Comparison of ENCODE assay signal across 8 cellular contexts in genomic region chr3:24521306-24522154, GRCh38. TPM values are rescaled to one million over a fixed set of nuclear protein-coding genes. Genes with fewer than 3 reads are reported as not detected.
DNase-seq lines count a peak whose midpoint lies in the region; TF ChIP-seq lines count a peak whose summit lies in the region.

No MANE protein-coding gene starts in this region.

- WGBS in liver = under 1% methylated on average over 86 of the region's 86 CpGs
- 0 to 1% (median 1%) methylated on average over 21 to 86 of the region's 86 CpGs for WGBS in stomach, 5 donors

- TF ChIP-seq POLR2A in stomach (IDR thresholded peaks at IDR 0.05) = no peak

- H3K27me3 ChIP-seq in liver (ENCODE audit: control insufficient read depth in 4 of 4, insufficient read depth in 4 of 4, low read length in 3 of 4) = no peaks in the 10 kb centered on the region
- peaks cover 0 to 14% (median 0%) of the 10 kb centered on the region in 3 donors for H3K27me3 ChIP-seq in stomach

- peak overlapping the region; percentile 25 to 59 for H3K27ac ChIP-seq in liver (ENCODE audit: low read depth in 1 of 2, low read length in 2 of 2)
- H3K27ac ChIP-seq in stomach = peak overlapping the region; percentile 84 to 88 (median 86)

- no peak for TF ChIP-seq EP300 in stomach (IDR thresholded peaks at IDR 0.05)

- H3K4me3 ChIP-seq in GM08714 (ENCODE audit: low read length) (peak overlapping the region; percentile 10; the same call in 1 of the 2 replicates), liver (ENCODE audit: low read depth in 1 of 3, low read length in 3 of 3) (peak overlapping the region; percentile 20 to 85 (median 50)), stomach (peak overlapping the region; percentile 67 to 75 (median 74))

- TF ChIP-seq RAD21 in liver (IDR thresholded peaks at IDR 0.05) = peak; percentile 11 to 14

- intact Hi-C loops in stomach (cut with DNase I; ENCODE audit: low total_unique reads) = no loop called here

- H3K4me1 ChIP-seq in liver (ENCODE audit: control insufficient read depth in 4 of 4, insufficient read depth in 4 of 4, low read length in 3 of 4) (peaks cover 5 to 40% (median 28%) of the 10 kb centered on the region in 4 donors), stomach (peaks cover 9 to 35% (median 24%) of the 10 kb centered on the region in 4 donors)

- H3K36me3 ChIP-seq in liver (ENCODE audit: control insufficient read depth in 4 of 4, insufficient read depth in 3 of 4, low read depth in 1 of 4, low read length in 3 of 4) (no peaks in the 10 kb centered on the region), stomach (no peaks in the 10 kb centered on the region)

- no peak for TF ChIP-seq CTCF in liver (IDR thresholded peaks at IDR 0.05; ENCODE audit: low read depth, low read length, missing input control)
- TF ChIP-seq CTCF in stomach (IDR thresholded peaks at IDR 0.05) = no peak

- H3K9me3 ChIP-seq in liver (ENCODE audit: control insufficient read depth in 4 of 4, low read length in 3 of 4) (no peaks in the 10 kb centered on the region), stomach (no peaks in the 10 kb centered on the region)

- DNase-seq in NCI-H1092 (lab: John Stamatoyannopoulos, UW) (peak; percentile 15), ecto neural progenitor cell (ENCODE audit: low spot score) (peak; percentile 61), stomach (peak; percentile 65), GF-D8 (lab: John Stamatoyannopoulos, UW) (no peak), H4 (ENCODE audit: low spot score) (no peak), middle frontal gyrus (ENCODE audit: extremely low spot score, low spot score) (no peak)

- H3K9ac ChIP-seq in liver (ENCODE audit: low read depth in 1 of 2, low read length in 2 of 2) = peak overlapping the region; percentile 33 to 53

TF ChIP-seq in liver, 16 proteins besides CTCF, POLR2A, EP300 and RAD21:
- TF ChIP-seq REST (IDR thresholded peaks at IDR 0.05) (no peak), FOXA1 (IDR thresholded peaks at IDR 0.05) (no peak), RXRA (IDR thresholded peaks at IDR 0.05) (no peak), GABPA (IDR thresholded peaks at IDR 0.05 in 1 of 2, conservative IDR thresholded peaks at IDR 0.05 in 1 of 2) (no peak), TAF1 (conservative IDR thresholded peaks at IDR 0.05) (no peak), EGR1 (IDR thresholded peaks at IDR 0.05; ENCODE audit: low read depth in 2 of 2) (no peak), ZBTB33 (IDR thresholded peaks at IDR 0.05) (no peak), MAX (IDR thresholded peaks at IDR 0.05) (no peak), HNF4A (conservative IDR thresholded peaks at IDR 0.05) (no peak), SP1 (IDR thresholded peaks at IDR 0.05) (no peak), NR2F2 (IDR thresholded peaks at IDR 0.05) (no peak), ATF3 (IDR thresholded peaks at IDR 0.05) (no peak), HNF4G (IDR thresholded peaks at IDR 0.05) (no peak), YY1 (IDR thresholded peaks at IDR 0.05) (no peak)

RNA-seq across cellular contexts. Expression of gene THRB, which starts 26.9 kb away (rescaled TPM):
- total RNA-seq in liver (10 to 100 TPM; 10.8 to 23.9 TPM), stomach (10 to 100 TPM in 4 of 5 donors, 1 to 10 TPM in 1; 6.1 to 47.3 (median 25.0) TPM)
- polyA plus RNA-seq in liver (1 to 10 TPM; 5.9 to 7.8 TPM), stomach (1 to 10 TPM; 3.6 to 7.1 (median 5.7) TPM)
- 1.2 and 4.2 TPM in 2 replicates for total RNA-seq in H4 (2014; rRNA removed; shearing (Covaris generic))

Comparison
In these comparisons a context has a peak if more than half of its experiments do, and no peak if none do; other contexts are left out.
1. H3K4me3 ChIP-seq: peak in every context shown above with its lines; median percentile 74 in stomach; 50 in liver; 10 in GM08714.
2. DNase-seq: peak in NCI-H1092 (single experiment), ecto neural progenitor cell (single experiment) and stomach (single experiment); none in GF-D8 (single experiment), H4 (single experiment) and middle frontal gyrus (single experiment).